In the genomic region with DNA sequence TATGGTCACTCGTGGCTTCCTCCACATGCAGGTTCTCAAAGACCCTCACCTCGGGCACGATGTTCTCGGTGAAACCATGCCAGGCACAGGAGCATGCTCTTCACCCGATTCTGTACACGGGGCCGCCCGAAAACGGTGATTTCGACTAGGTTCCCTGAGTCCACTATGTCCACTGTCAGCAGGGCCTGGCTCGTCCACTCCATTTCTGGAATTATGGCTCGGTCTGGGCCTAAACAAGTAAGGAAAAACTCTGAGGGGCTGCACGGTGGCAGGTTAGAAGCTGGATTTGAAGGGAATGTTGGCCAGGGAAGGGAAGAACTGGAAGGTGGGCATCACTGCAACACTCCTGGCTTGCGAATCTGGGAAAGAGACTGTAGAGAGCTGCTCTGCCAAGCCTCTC, we compare ENCODE assay signal across 1 cellular context.
TF ChIP-seq lines count a peak whose summit lies in the region.

No MANE protein-coding gene starts in this region.

TF ChIP-seq in H1, 55 proteins besides CTCF, POLR2A, EP300 and RAD21:
- no peak for TF ChIP-seq TEAD4 (IDR thresholded peaks at IDR 0.05; ENCODE audit: low read depth, low read length)
- TF ChIP-seq POLR2AphosphoS5 (IDR thresholded peaks at IDR 0.05; ENCODE audit: low read depth, low read length) = no peak
